18 cellular contexts compared by ENCODE assay signal in genomic region chr9:75333624-75334023, GRCh38.
A peak's percentile ranks its signal among the peaks of the same experiment; 100 is the strongest.
DNase-seq lines count a peak whose midpoint lies in the region; ATAC-seq and TF ChIP-seq lines count a peak whose summit lies in the region.
"Had no signal": no experiment of that assay in that cellular context is flagged by ENCODE, and none has a peak within 500 bp of the region (broad histone marks: within the 10 kb centered on the region; RNA-seq: fewer than 3 reads in every experiment).

No MANE protein-coding gene starts in this region.

- ATAC-seq in foreskin keratinocyte (no peak), psoas muscle (no peak)

- H3K4me3 ChIP-seq in H7 (ENCODE audit: insufficient read depth, low read depth, low read length) = no peak overlapping the region
- no peak overlapping the region for H3K4me3 ChIP-seq in OCI-LY3 (ENCODE audit: low read length)
- H3K4me3 ChIP-seq in psoas muscle = no peak overlapping the region
- H3K4me3 ChIP-seq: skin epidermis had no signal

- H3K4me1 ChIP-seq in OCI-LY3 (ENCODE audit: low read length) (no peaks in the 10 kb centered on the region), foreskin keratinocyte (no peaks in the 10 kb centered on the region), psoas muscle (no peaks in the 10 kb centered on the region)

- H3K27me3 ChIP-seq in H7 (ENCODE audit: control insufficient read depth, insufficient read depth, low read length) (no peaks in the 10 kb centered on the region), OCI-LY3 (ENCODE audit: low read depth, low read length) (no peaks in the 10 kb centered on the region), foreskin keratinocyte (no peaks in the 10 kb centered on the region), psoas muscle (ENCODE audit: insufficient read depth in 3 of 3, low read length in 2 of 3) (no peaks in the 10 kb centered on the region)

- TF ChIP-seq CTCF in OCI-LY3 (IDR thresholded peaks at IDR 0.05; ENCODE audit: low read depth, low read length) = peak; percentile 35
- TF ChIP-seq CTCF in foreskin keratinocyte (conservative IDR thresholded peaks at IDR 0.05) = peak; percentile 11
- TF ChIP-seq CTCF in psoas muscle (IDR thresholded peaks at IDR 0.05) = peak; percentile 23

- H3K27ac ChIP-seq in OCI-LY3 (ENCODE audit: low read length) = no peak overlapping the region
- no peak overlapping the region for H3K27ac ChIP-seq in foreskin keratinocyte
- H3K27ac ChIP-seq in psoas muscle = no peak overlapping the region
- H3K27ac ChIP-seq: KMS-11, skin epidermis had no signal

- intact Hi-C loops in psoas muscle (cut with DNase I) = no loop called here
- intact Hi-C loops in posterior vena cava (cut with DNase I) = no loop called here

- H3K9me3 ChIP-seq in OCI-LY3 (ENCODE audit: insufficient read depth, low read length) (no peaks in the 10 kb centered on the region), psoas muscle (no peaks in the 10 kb centered on the region)

- WGBS in psoas muscle, 3 donors = 41 to 73% (median 58%) methylated on average over 2 of the region's 2 CpGs

- H3K4me2 ChIP-seq in OCI-LY3 (ENCODE audit: low read length) = no peak overlapping the region
- H3K4me2 ChIP-seq: KMS-11 had no signal

- no peaks in the 10 kb centered on the region for H3K36me3 ChIP-seq in H7 (replicated peaks; ENCODE audit: control insufficient read depth, insufficient read depth, low read length)
- no peaks in the 10 kb centered on the region for H3K36me3 ChIP-seq in OCI-LY3 (replicated peaks; ENCODE audit: low read depth, low read length)
- H3K36me3 ChIP-seq in psoas muscle (ENCODE audit: insufficient read depth in 1 of 2, low read depth in 1 of 2) = no peaks in the 10 kb centered on the region

- H2AFZ ChIP-seq in OCI-LY3 (ENCODE audit: low read depth, low read length) = no peak overlapping the region

- peak; percentile 6 for DNase-seq in H7
- no peak for DNase-seq in foreskin keratinocyte
- DNase-seq in psoas muscle = no peak
- DNase-seq in CD1c-positive myeloid dendritic cell (ENCODE audit: extremely low spot score) = no peak
- DNase-seq in NCI-H2029 treated with DMSO at 0.1 percent for 48 hours (lab: John Stamatoyannopoulos, UW) = no peak
- no peak for DNase-seq in posterior vena cava (ENCODE audit: low spot score)
- DNase-seq: activated CD4-positive, CD25-positive, alpha-beta regulatory T cell; activated CD8-positive, alpha-beta memory T cell treated with anti-CD3 and anti-CD28 coated beads for 24 hours; GF-D8; midbrain; NCI-H226; NK-92 treated with Interleukin-12 subunit alpha and Interleukin-12 subunit beta, amount 100 ng/mL, for 24 hours; SHP77 treated with DMSO at 0.1 percent for 48 hours; stimulated activated CD4-positive, alpha-beta T cell treated with anti-CD3 and anti-CD28 coated beads, Interleukin-4, amount 100 ng/mL, for 24 hours; T-helper 2 cell had no signal

- H3K9ac ChIP-seq in OCI-LY3 (ENCODE audit: low read length) = no peak overlapping the region
- H3K9ac ChIP-seq: KMS-11 had no signal

- no peaks in the 10 kb centered on the region for H3K79me2 ChIP-seq in OCI-LY3 (ENCODE audit: low read length)

- no peaks in the 10 kb centered on the region for H4K20me1 ChIP-seq in OCI-LY3 (ENCODE audit: insufficient read depth, low read length)
